ENCODE assay signal across 9 cellular contexts in genomic region chr10:60828489-60828852, GRCh38. TPM values are rescaled to one million over a fixed set of nuclear protein-coding genes. Genes with fewer than 3 reads are reported as not detected.
A peak's percentile ranks its signal among the peaks of the same experiment; 100 is the strongest.
DNase-seq lines count a peak whose midpoint lies in the region; ATAC-seq, FAIRE-seq and TF ChIP-seq lines count a peak whose summit lies in the region.
"Had no signal": no experiment of that assay in that cellular context is flagged by ENCODE, and none has a peak within 500 bp of the region (broad histone marks: within the 10 kb centered on the region; RNA-seq: fewer than 3 reads in every experiment).

No MANE protein-coding gene starts in this region.

- no peak for TF ChIP-seq CTCF in heart right ventricle (IDR thresholded peaks at IDR 0.05)
- TF ChIP-seq CTCF in astrocyte (IDR thresholded peaks at IDR 0.05; ENCODE audit: insufficient read depth, low read depth, low read length) = no peak
- TF ChIP-seq CTCF in keratinocyte (optimal IDR thresholded peaks at IDR 0.05 in 1 of 3, IDR thresholded peaks at IDR 0.05 in 1 of 3, conservative IDR thresholded peaks at IDR 0.05 in 1 of 3; ENCODE audit: extremely low read depth in 1 of 3, insufficient read depth in 2 of 3, low read length in 3 of 3) = no peak
- no peak for TF ChIP-seq CTCF in sigmoid colon (IDR thresholded peaks at IDR 0.05)

- H3K4me2 ChIP-seq in astrocyte (ENCODE audit: low read length) (peak overlapping the region; percentile 73), keratinocyte (ENCODE audit: control insufficient read depth, extremely low read depth, insufficient read depth, low read depth, low read length) (peak overlapping the region; percentile 40)

- H3K9ac ChIP-seq in astrocyte (ENCODE audit: low read length) (peak overlapping the region; percentile 34), keratinocyte (ENCODE audit: control insufficient read depth, extremely low read depth, insufficient read depth, low read length) (no peak overlapping the region)

- FAIRE-seq in astrocyte (lab: Jason Lieb, UNC) (peak; percentile 65), keratinocyte (lab: Jason Lieb, UNC) (no peak)

- H3K27ac ChIP-seq in heart right ventricle = peak overlapping the region in 9 of 10 donors; percentile 11 to 79 (median 57)
- peak overlapping the region; percentile 73 for H3K27ac ChIP-seq in astrocyte (ENCODE audit: low read depth, low read length)
- no peak overlapping the region for H3K27ac ChIP-seq in keratinocyte (ENCODE audit: control insufficient read depth, insufficient read depth, low read length)
- H3K27ac ChIP-seq in sigmoid colon = peak overlapping the region in 1 of 4 donors; percentile 44
- H3K27ac ChIP-seq: RWPE1 had no signal

- peak overlapping the region; percentile 88 for H3K27ac Mint-ChIP-seq in astrocyte (ENCODE audit: unreplicated experiment)

- no peak for TF ChIP-seq POLR2A in sigmoid colon (IDR thresholded peaks at IDR 0.05)

- H3K36me3 Mint-ChIP-seq in astrocyte (ENCODE audit: low read depth, unreplicated experiment) = no peaks in the 10 kb centered on the region

- H3K9me1 ChIP-seq in keratinocyte (ENCODE audit: control insufficient read depth, extremely low read depth, insufficient read depth, low read length) = no peaks in the 10 kb centered on the region

- H2AFZ ChIP-seq in astrocyte (ENCODE audit: low read depth, low read length) (no peak overlapping the region), keratinocyte (ENCODE audit: control insufficient read depth, low read length) (peak overlapping the region; percentile 73)

- H3K9me3 ChIP-seq in heart right ventricle (no peaks in the 10 kb centered on the region), astrocyte (ENCODE audit: insufficient read depth, low read depth, low read length) (no peaks in the 10 kb centered on the region), keratinocyte (ENCODE audit: control insufficient read depth, low read depth, low read length) (no peaks in the 10 kb centered on the region), sigmoid colon (no peaks in the 10 kb centered on the region)

- H3K79me2 ChIP-seq in astrocyte (ENCODE audit: insufficient read depth, low read length) = no peaks in the 10 kb centered on the region
- H3K79me2 ChIP-seq in keratinocyte (ENCODE audit: control insufficient read depth, insufficient read depth, low read length) = no peaks in the 10 kb centered on the region

- dilution Hi-C loops in keratinocyte (cut with MboI; ENCODE audit: extremely low pct_ligation_motif_present, low sequenced_read_pairs) = no loop called here

- intact Hi-C loops in heart right ventricle (cut with DNase I) (loop anchor here in 4 of 10 donors (5.0 to 10.0 kb wide), 4 partner anchors 46 to 616 kb away; partner anchors contain the start of gene RHOBTB1 (in 1 of the 4)), cardiac septum (cut with DNase I) (loop anchor here (5.0 kb wide), 1 partner anchor 51 kb away; the partner anchor contains the start of gene CDK1), sigmoid colon (cut with DNase I) (no loop called here)

- no peak for DNase-seq in heart right ventricle
- no peak for DNase-seq in cardiac septum (ENCODE audit: low spot score)
- DNase-seq in astrocyte (ENCODE audit: low read depth) = peak; percentile 77
- no peak for DNase-seq in keratinocyte (ENCODE audit: low read depth, low spot score)
- DNase-seq in sigmoid colon = no peak
- DNase-seq in Ammon's horn (ENCODE audit: low spot score) = no peak

- 10 to 30% methylated on average over 1 of the region's 1 CpG for WGBS in heart right ventricle, 2 donors
- WGBS in sigmoid colon, 2 donors = 54 to 60% methylated on average over 1 of the region's 1 CpG

- no peak for TF ChIP-seq EP300 in sigmoid colon (IDR thresholded peaks at IDR 0.05)

- H3K4me3 Mint-ChIP-seq in astrocyte (ENCODE audit: unreplicated experiment) = no peak overlapping the region

- H3K27me3 Mint-ChIP-seq in astrocyte (ENCODE audit: low read depth, unreplicated experiment) = no peaks in the 10 kb centered on the region

- H3K4me3 ChIP-seq in heart right ventricle (no peak overlapping the region), astrocyte (ENCODE audit: insufficient read depth, low read depth, low read length) (peak overlapping the region; percentile 18), keratinocyte (ENCODE audit: control insufficient read depth in 2 of 3, extremely low read depth in 1 of 3, insufficient read depth in 2 of 3, low read depth in 1 of 3, low read length in 3 of 3) (no peak overlapping the region), sigmoid colon (no peak overlapping the region)

- ATAC-seq in heart right ventricle (peak in 6 of 8 donors; percentile 3 to 51 (median 18)), HG03280 (IDR thresholded peaks at IDR 0.05; ENCODE audit: unreplicated experiment) (no peak), HG02588 (IDR thresholded peaks at IDR 0.05; ENCODE audit: unreplicated experiment) (no peak)

- no peaks in the 10 kb centered on the region for H3K27me3 ChIP-seq in heart right ventricle
- H3K27me3 ChIP-seq in astrocyte (ENCODE audit: insufficient read depth, low read length) = no peaks in the 10 kb centered on the region
- no peaks in the 10 kb centered on the region for H3K27me3 ChIP-seq in keratinocyte (ENCODE audit: control insufficient read depth, extremely low read depth, insufficient read depth, low read length)
- no peaks in the 10 kb centered on the region for H3K27me3 ChIP-seq in sigmoid colon

- H3K9me3 Mint-ChIP-seq in astrocyte (ENCODE audit: unreplicated experiment) = peaks cover 2% of the 10 kb centered on the region

- H4K20me1 ChIP-seq in astrocyte (ENCODE audit: insufficient read depth, low read length) (no peaks in the 10 kb centered on the region), keratinocyte (ENCODE audit: control insufficient read depth, extremely low read depth, insufficient read depth, low read length) (no peaks in the 10 kb centered on the region)

- H3K36me3 ChIP-seq in heart right ventricle (no peaks in the 10 kb centered on the region), astrocyte (ENCODE audit: insufficient read depth, low read length) (no peaks in the 10 kb centered on the region), keratinocyte (ENCODE audit: control insufficient read depth in 2 of 2, extremely low read depth in 1 of 2, insufficient read depth in 2 of 2, low read length in 2 of 2) (no peaks in the 10 kb centered on the region), sigmoid colon (no peaks in the 10 kb centered on the region)

- H3K4me1 Mint-ChIP-seq in astrocyte (ENCODE audit: low read depth, unreplicated experiment) = peaks cover 19% of the 10 kb centered on the region

- H3K4me1 ChIP-seq in heart right ventricle (peaks cover 0 to 34% (median 24%) of the 10 kb centered on the region in 9 donors), astrocyte (ENCODE audit: insufficient read depth, low read length) (peaks cover 14% of the 10 kb centered on the region), keratinocyte (ENCODE audit: control insufficient read depth, extremely low read depth, insufficient read depth, low read length) (peaks cover 8% of the 10 kb centered on the region), sigmoid colon (no peaks in the 10 kb centered on the region)

RNA-seq across cellular contexts. Expression of gene CDK1, which starts 50.2 kb away (rescaled TPM):
- total RNA-seq in heart right ventricle (1 to 10 TPM in 5 of 10 donors, under 1 TPM in 5; 0.27 to 8.6 (median 1.0) TPM), cardiac septum (0.35 TPM), astrocyte (4.1 and 6.6 TPM in 2 replicates), sigmoid colon (1 to 10 TPM in 3 of 4 donors, under 1 TPM in 1; 0.33 to 2.7 (median 1.8) TPM)
- polyA plus RNA-seq in heart right ventricle (1 to 10 TPM in 1 of 2 donors, under 1 TPM in 1; 0.74 to 2.0 TPM), keratinocyte (5.2 to 43.8 TPM (median 19.2 TPM) in 3 replicates), sigmoid colon (10 to 100 TPM in 2 of 3 donors, 1 to 10 TPM in 1; 4.2 to 23.9 (median 20.8) TPM)
- polyA plus RNA-seq in keratinocyte (2011; ENCODE audit: low read depth) = not detected
- 3.8 and 9.7 TPM in 2 replicates for polyA plus RNA-seq in keratinocyte (2011; cell fraction: cytosol; rRNA removed)
- 5.2 and 7.4 TPM in 2 replicates for polyA plus RNA-seq in keratinocyte (2011; cell fraction: nucleus; rRNA removed)
- 0.49 and 20.9 TPM in 2 replicates for polyA plus RNA-seq in keratinocyte (2012; ENCODE audit: low replicate concordance)
- polyA minus RNA-seq in keratinocyte = 0.89 to 8.6 TPM (median 2.2 TPM) in 3 replicates
- polyA minus RNA-seq in keratinocyte (2011; cell fraction: cytosol; rRNA and poly(A)+ RNA removed) = 6.3 TPM
- 1.3 and 1.6 TPM in 2 replicates for polyA minus RNA-seq in keratinocyte (2011; cell fraction: nucleus; rRNA and poly(A)+ RNA removed)

Comparison
In these comparisons a context has a peak if more than half of its experiments do, and no peak if none do; other contexts are left out.
1. ATAC-seq: peak in heart right ventricle (6 of 8); none in HG03280 (single experiment) and HG02588 (single experiment).